ENCODE assay signal across 17 cellular contexts in genomic region chr20:61902213-61902869, GRCh38.
DNase-seq lines count a peak whose midpoint lies in the region; ATAC-seq and TF ChIP-seq lines count a peak whose summit lies in the region.
"Had no signal": no experiment of that assay in that cellular context is flagged by ENCODE, and none has a peak within 500 bp of the region (broad histone marks: within the 10 kb centered on the region; RNA-seq: fewer than 3 reads in every experiment).

No MANE protein-coding gene starts in this region.

- peaks cover 7% of the 10 kb centered on the region for H3K36me3 Mint-ChIP-seq in Calu3 (ENCODE audit: insufficient read depth, unreplicated experiment)
- no peaks in the 10 kb centered on the region for H3K36me3 Mint-ChIP-seq in activated naive CD4-positive, alpha-beta T cell treated with anti-CD3 and anti-CD28 coated beads, Interleukin-2, amount 50 U/mL, for 72 hours

- no peaks in the 10 kb centered on the region for H3K9me3 Mint-ChIP-seq in Calu3 (ENCODE audit: low read depth, unreplicated experiment)
- H3K9me3 Mint-ChIP-seq in activated naive CD4-positive, alpha-beta T cell treated with anti-CD3 and anti-CD28 coated beads, Interleukin-2, amount 50 U/mL, for 72 hours: no peaks in the 10 kb centered on the region
- H3K9me3 Mint-ChIP-seq: T-helper 1 cell treated with Interleukin-12 subunit alpha and Interleukin-12 subunit beta and Interleukin-4 antibody, amounts not matched to agents 30 μg/mL and 1 μg/mL, for 36 hours had no signal

- peak overlapping the region; percentile 37; the same call in 1 of the 2 replicates for H2AFZ ChIP-seq in PC-3 (ENCODE audit: low read length)

- POLR2A ChIA-PET in PC-3 (lab: Charles Lee; ENCODE audit: unreplicated experiment): no interaction called here

- H3K9me2 ChIP-seq in PC-3 (replicated peaks; ENCODE audit: low read length): no peaks in the 10 kb centered on the region

- H4K20me1 ChIP-seq in PC-3 (ENCODE audit: low read length): no peaks in the 10 kb centered on the region

- no peaks in the 10 kb centered on the region for H3F3A ChIP-seq in PC-3 (ENCODE audit: low read length, unreplicated experiment)

- no peak for TF ChIP-seq CTCF in Calu3 (IDR thresholded peaks at IDR 0.05; ENCODE audit: unreplicated experiment)
- no peak for TF ChIP-seq CTCF in PC-3 (conservative IDR thresholded peaks at IDR 0.05; ENCODE audit: low read depth, low read length)
- TF ChIP-seq CTCF in mucosa of descending colon (IDR thresholded peaks at IDR 0.05): no peak

- no peak overlapping the region for H3K9ac ChIP-seq in PC-3 (ENCODE audit: low read length)

- H3K27me3 ChIP-seq in PC-3 (ENCODE audit: low read length): peaks cover 55% of the 10 kb centered on the region

- H3K9me3 ChIP-seq in PC-3 (ENCODE audit: low read length) (no peaks in the 10 kb centered on the region), mucosa of descending colon (no peaks in the 10 kb centered on the region)

- no peaks in the 10 kb centered on the region for H3K79me2 ChIP-seq in PC-3 (ENCODE audit: low read length)

- DNase-seq in Calu3 (no peak), HT-29 (ENCODE audit: low spot score) (peak; percentile 27), PC-3 (no peak), mucosa of descending colon (peak; percentile 51 to 63 (median 58))
- DNase-seq in activated CD8-positive, alpha-beta memory T cell treated with anti-CD3 and anti-CD28 coated beads, Interleukin-2, amount 50 U/mL, for 4 hours: no peak
- DNase-seq in activated CD4-positive, CD25-positive, alpha-beta regulatory T cell (lab: John Stamatoyannopoulos, UW): no peak
- no peak for DNase-seq in activated naive CD4-positive, alpha-beta T cell treated with anti-CD3 and anti-CD28 coated beads, Interleukin-2, amount 50 U/mL, for 72 hours (ENCODE audit: low spot score in 2 of 2)
- DNase-seq: DMS79 treated with DMSO at 0.1 percent for 48 hours; MM.1S; NCI-H1105; NCI-H187 treated with DMSO at 0.1 percent for 48 hours; NCI-H2171; NK-92 treated with Interleukin-12 subunit alpha and Interleukin-12 subunit beta, amount 100 ng/mL, for 24 hours had no signal

- CTCF ChIA-PET in Calu3 (lab: Charles Lee) (no interaction called here), PC-3 (lab: Charles Lee) (interaction anchor here (0.5 kb wide), 1 partner anchor 1400 kb away, joined by 4 read pairs; no protein-coding TSS in a partner anchor)

- H3K4me3 ChIP-seq in PC-3 (ENCODE audit: low read length) (peak overlapping the region; percentile 13; the same call in 1 of the 2 replicates), mucosa of descending colon (no peak overlapping the region)

- H3K27me3 Mint-ChIP-seq in Calu3 (ENCODE audit: unreplicated experiment): peaks cover 97% of the 10 kb centered on the region

- H3K4me1 Mint-ChIP-seq in Calu3 (ENCODE audit: low read depth, unreplicated experiment): peaks cover 14% of the 10 kb centered on the region

- peak overlapping the region; percentile 58 for H3K4me2 ChIP-seq in PC-3 (ENCODE audit: low read length)

- H3K27ac Mint-ChIP-seq in Calu3 (ENCODE audit: unreplicated experiment): no peak overlapping the region
- H3K27ac Mint-ChIP-seq in activated naive CD4-positive, alpha-beta T cell treated with anti-CD3 and anti-CD28 coated beads, Interleukin-2, amount 50 U/mL, for 72 hours: no peak overlapping the region
- H3K27ac Mint-ChIP-seq: T-helper 1 cell treated with Interleukin-12 subunit alpha and Interleukin-12 subunit beta and Interleukin-4 antibody, amounts not matched to agents 30 μg/mL and 1 μg/mL, for 36 hours had no signal

- H3K4me3 Mint-ChIP-seq in Calu3 (ENCODE audit: low read depth, unreplicated experiment): peak overlapping the region; percentile 18
- H3K4me3 Mint-ChIP-seq: T-helper 1 cell treated with Interleukin-12 subunit alpha and Interleukin-12 subunit beta and Interleukin-4 antibody, amounts not matched to agents 30 μg/mL and 1 μg/mL, for 36 hours had no signal

- peak; percentile 30 for ATAC-seq in PC-3
- ATAC-seq in mucosa of descending colon: peak; percentile 85
- no peak for ATAC-seq in GM18867 (IDR thresholded peaks at IDR 0.05; ENCODE audit: unreplicated experiment)
- ATAC-seq in activated naive CD4-positive, alpha-beta T cell treated with anti-CD3 and anti-CD28 coated beads, Interleukin-2, amount 50 U/mL, for 72 hours: no peak
- ATAC-seq: SK-N-SH treated with all-trans-retinoic acid at 6 μM for 48 hours had no signal

- H3K27ac ChIP-seq in PC-3 (ENCODE audit: low read length): no peak overlapping the region
- H3K27ac ChIP-seq: C4-2B had no signal

- intact Hi-C loops in Calu3 (cut with micrococcal nuclease; ENCODE audit: unreplicated experiment): no loop called here
- intact Hi-C loops in PC-3 (cut with micrococcal nuclease): no loop called here
- intact Hi-C loops in mucosa of descending colon (cut with DNase I, micrococcal nuclease): loop anchor here in 1 of 2 donors (5.0 kb wide), 1 partner anchor 165 kb away; no protein-coding TSS in a partner anchor

- H3K36me3 ChIP-seq in PC-3 (ENCODE audit: low read depth, low read length): no peaks in the 10 kb centered on the region
- no peaks in the 10 kb centered on the region for H3K36me3 ChIP-seq in mucosa of descending colon (ENCODE audit: low read depth)

- H3K4me1 ChIP-seq in PC-3 (ENCODE audit: insufficient read depth, low read length) (peaks cover 8% of the 10 kb centered on the region; the same call in 1 of the 2 replicates), mucosa of descending colon (ENCODE audit: low read depth) (no peaks in the 10 kb centered on the region)

- BruUV-seq in Calu3 (replicated peaks; lab: Mats Ljungman, UMichigan) (no TSS peak), PC-3 (replicated peaks; lab: Mats Ljungman, UMichigan) (no TSS peak)

Comparison
In these comparisons a context has a peak if more than half of its experiments do, and no peak if none do; other contexts are left out.
1. DNase-seq: peak in HT-29 (single experiment) and mucosa of descending colon (3 of 3); none in Calu3 (single experiment), PC-3 (single experiment), activated CD8-positive, alpha-beta memory T cell treated with anti-CD3 and anti-CD28 coated beads, Interleukin-2, amount 50 U/mL, for 4 hours (single experiment), activated CD4-positive, CD25-positive, alpha-beta regulatory T cell (0 of 4) and activated naive CD4-positive, alpha-beta T cell treated with anti-CD3 and anti-CD28 coated beads, Interleukin-2, amount 50 U/mL, for 72 hours (0 of 2).
2. ATAC-seq: peak in PC-3 (single experiment) and mucosa of descending colon (single experiment); none in GM18867 (single experiment) and activated naive CD4-positive, alpha-beta T cell treated with anti-CD3 and anti-CD28 coated beads, Interleukin-2, amount 50 U/mL, for 72 hours (0 of 2).